Comparison of ENCODE assay signal across 16 cellular contexts in the genomic region with DNA sequence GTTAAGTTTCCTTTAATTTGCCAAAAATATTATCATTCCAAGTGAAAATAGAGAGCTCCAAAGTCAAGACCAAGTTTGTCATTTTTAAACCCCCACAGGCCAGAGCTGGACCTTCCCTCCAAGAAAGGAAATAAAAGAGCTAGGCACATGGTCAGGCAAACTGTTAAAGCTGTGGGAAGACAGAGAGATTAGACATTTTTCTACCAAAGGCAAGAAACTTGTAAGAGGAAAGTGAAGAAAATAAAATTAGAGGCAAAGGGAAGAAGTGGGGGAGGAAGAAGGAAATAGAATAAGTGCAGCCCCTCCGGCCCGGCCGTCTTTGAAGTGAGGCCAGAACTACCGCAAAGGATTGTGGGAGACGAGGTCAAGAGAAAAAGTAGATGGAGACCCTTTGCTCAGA. TPM values are rescaled to one million over a fixed set of nuclear protein-coding genes. Genes with fewer than 3 reads are reported as not detected.
DNase-seq lines count a peak whose midpoint lies in the region; FAIRE-seq and TF ChIP-seq lines count a peak whose summit lies in the region.
"Had no signal": no experiment of that assay in that cellular context is flagged by ENCODE, and none has a peak within 500 bp of the region (broad histone marks: within the 10 kb centered on the region; RNA-seq: fewer than 3 reads in every experiment).

No MANE protein-coding gene starts in this region.

- no peak overlapping the region for H3K4me3 ChIP-seq in right atrium auricular region
- no peak overlapping the region for H3K4me3 ChIP-seq in testis
- H3K4me3 ChIP-seq in Peyer's patch, result no peak overlapping the region
- H3K4me3 ChIP-seq: BLaER1 had no signal

- intact Hi-C loops in cardiac septum (cut with DNase I) (no loop called here), testis (cut with DNase I; ENCODE audit: low total_unique reads) (no loop called here)

- 36% methylated on average over 5 of the region's 5 CpGs for WGBS in testis, 2 donors

- H3K27ac ChIP-seq in right atrium auricular region, result peak overlapping the region; percentile 59 to 69
- H3K27ac ChIP-seq in testis, result no peak overlapping the region
- H3K27ac ChIP-seq in Peyer's patch, result no peak overlapping the region
- H3K27ac ChIP-seq: BLaER1 had no signal

- no peaks in the 10 kb centered on the region for H3K36me3 ChIP-seq in right atrium auricular region
- no peaks in the 10 kb centered on the region for H3K36me3 ChIP-seq in testis (ENCODE audit: low read depth, missing control alignments)
- no peaks in the 10 kb centered on the region for H3K36me3 ChIP-seq in Peyer's patch
- H3K36me3 ChIP-seq: BLaER1 had no signal

- no peaks in the 10 kb centered on the region for H3K9me3 ChIP-seq in right atrium auricular region
- H3K9me3 ChIP-seq in testis, result no peaks in the 10 kb centered on the region
- H3K9me3 ChIP-seq in Peyer's patch, result no peaks in the 10 kb centered on the region
- H3K9me3 ChIP-seq: BLaER1 had no signal

- TF ChIP-seq POLR2A in testis (IDR thresholded peaks at IDR 0.05), result no peak
- TF ChIP-seq POLR2A in Peyer's patch (IDR thresholded peaks at IDR 0.05), result no peak

- no peak for DNase-seq in right atrium auricular region (ENCODE audit: low spot score)
- DNase-seq in cardiac septum (ENCODE audit: low spot score), result no peak
- DNase-seq in testis, result peak; percentile 56
- DNase-seq in stimulated activated naive CD4-positive, alpha-beta T cell (lab: John Stamatoyannopoulos, UW), result no peak
- no peak for DNase-seq in Peyer's patch
- no peak for DNase-seq in activated CD4-positive, alpha-beta T cell treated with anti-CD3 and anti-CD28 coated beads for 1 hour
- DNase-seq: 8988T; Calu3; CD8-positive, alpha-beta T cell; DMS79 treated with DMSO at 0.1 percent for 48 hours; GF-D8; GOT3; H9 had no signal

- peak; percentile 91 for FAIRE-seq in endometrium (lab: Jason Lieb, UNC)

- TF ChIP-seq CTCF in right atrium auricular region (IDR thresholded peaks at IDR 0.05) (no peak), testis (IDR thresholded peaks at IDR 0.05) (no peak), Peyer's patch (IDR thresholded peaks at IDR 0.05) (no peak)

- peaks cover 0 to 12% of the 10 kb centered on the region in 2 donors for H3K4me1 ChIP-seq in right atrium auricular region
- no peaks in the 10 kb centered on the region for H3K4me1 ChIP-seq in testis
- no peaks in the 10 kb centered on the region for H3K4me1 ChIP-seq in Peyer's patch
- H3K4me1 ChIP-seq: BLaER1 had no signal

- H3K27me3 ChIP-seq in right atrium auricular region (no peaks in the 10 kb centered on the region), testis (no peaks in the 10 kb centered on the region), Peyer's patch (no peaks in the 10 kb centered on the region)
- H3K27me3 ChIP-seq: BLaER1 had no signal

RNA-seq across cellular contexts. Expression of gene HAND2, which starts 47.9 kb away (rescaled TPM):
- total RNA-seq in right atrium auricular region, result 100 to 1,000 TPM in 1 of 2 donors, 10 to 100 TPM in 1; 86.3 to 108 TPM
- 161 TPM for total RNA-seq in cardiac septum
- total RNA-seq in testis, result 10 to 100 TPM in 1 of 2 donors, 1 to 10 TPM in 1; 9.4 to 12.3 TPM
- polyA plus RNA-seq in testis (ENCODE audit: insufficient read depth, low read depth, low replicate concordance), result 3.5 TPM
- 10 to 100 TPM in 1 of 4 donors, 1 to 10 TPM in 2, not detected in 1; 4.9 to 40.4 (median 9.1) TPM for total RNA-seq in Peyer's patch
- total RNA-seq: CD8-positive, alpha-beta T cell; H9; HT-29 had no signal

Comparison
In these comparisons a context has a peak if more than half of its experiments do, and no peak if none do; other contexts are left out.
1. H3K27ac ChIP-seq: peak in right atrium auricular region (2 of 2); none in testis (0 of 2) and Peyer's patch (0 of 4).